ENCODE assay signal across 8 cellular contexts in genomic region chr4:1712216-1713002, GRCh38. TPM values are rescaled to one million over a fixed set of nuclear protein-coding genes. Genes with fewer than 3 reads are reported as not detected.
DNase-seq lines count a peak whose midpoint lies in the region; ATAC-seq and TF ChIP-seq lines count a peak whose summit lies in the region.

TSS of gene SLBP (minus strand) at chr4:1712319. CDS start at chr4:1712188, 131 bp downstream.

- no peaks in the 10 kb centered on the region for H3K36me3 ChIP-seq in uterus

- ATAC-seq in GM18505 (IDR thresholded peaks at IDR 0.05; ENCODE audit: unreplicated experiment) (peak; percentile 76), HG02970 (IDR thresholded peaks at IDR 0.05; ENCODE audit: low FRiP score, unreplicated experiment) (peak; percentile 76), left ventricle myocardium superior (peak; percentile 92)

- H3K27me3 ChIP-seq in uterus, result no peaks in the 10 kb centered on the region

- peak in 2 of 4 experiments; percentile 3 to 9 for TF ChIP-seq CTCF in uterus (IDR thresholded peaks at IDR 0.05)

- H3K4me3 ChIP-seq in uterus, result peak within 1 kb of the TSS; percentile 58 to 94

- H3K9me3 ChIP-seq in uterus, result no peaks in the 10 kb centered on the region

- intact Hi-C loops in left ventricle myocardium superior (cut with micrococcal nuclease), result no loop called here
- intact Hi-C loops in uterus (cut with DNase I; ENCODE audit: low total_unique reads), result no loop called here

- TF ChIP-seq POLR2A in GM18505 (IDR thresholded peaks at IDR 0.05; ENCODE audit: borderline replicate concordance, extremely low read depth, insufficient read depth, insufficient read length), result peak; percentile 91
- peak; percentile 65 to 92 for TF ChIP-seq POLR2A in uterus (IDR thresholded peaks at IDR 0.05)

- H3K27ac ChIP-seq in angular gyrus (ENCODE audit: low read depth, low read length) (peak within 1 kb of the TSS; percentile 95), uterus (peak within 1 kb of the TSS; percentile 99 to 100)

- peaks cover 0 to 4% of the 10 kb centered on the region in 2 donors for H3K4me1 ChIP-seq in uterus

- DNase-seq in NCI-H187 treated with DMSO at 0.1 percent for 48 hours (lab: John Stamatoyannopoulos, UW) (peak; percentile 92), T-helper 2 cell (peak; percentile 97 to 99 (median 99)), left ventricle myocardium superior (peak; percentile 97), putamen (ENCODE audit: low spot score) (peak; percentile 85), uterus (peak; percentile 94 to 95)

RNA-seq across cellular contexts. Expression of gene SLBP, which starts in this region (rescaled TPM):
- total RNA-seq in left ventricle myocardium superior (14.3 TPM), uterus (10 to 100 TPM; 25.0 to 56.4 (median 41.4) TPM)

Comparison
In these comparisons a context has a peak if more than half of its experiments do, and no peak if none do; other contexts are left out.
1. Peak in every context shown above with its lines: DNase-seq, ATAC-seq, H3K4me3 ChIP-seq and H3K27ac ChIP-seq.